In genomic region chr18:54806526-54806925, GRCh38 we compare ENCODE assay signal across 21 cellular contexts. TPM values are rescaled to one million over a fixed set of nuclear protein-coding genes. Genes with fewer than 3 reads are reported as not detected.
DNase-seq lines count a peak whose midpoint lies in the region; ATAC-seq, FAIRE-seq and TF ChIP-seq lines count a peak whose summit lies in the region.
"Had no signal": no experiment of that assay in that cellular context is flagged by ENCODE, and none has a peak within 500 bp of the region (broad histone marks: within the 10 kb centered on the region; RNA-seq: fewer than 3 reads in every experiment).

No MANE protein-coding gene starts in this region.

- DNase-seq in activated CD8-positive, alpha-beta memory T cell treated with anti-CD3 and anti-CD28 coated beads, Interleukin-2, amount 10 ng/mL, durations not matched to agents 7 days and 5 days, result no peak
- no peak for DNase-seq in activated CD8-positive, alpha-beta memory T cell treated with anti-CD3 and anti-CD28 coated beads, Interleukin-2, amount 50 U/mL, for 48 hours
- no peak for DNase-seq in K562 (ENCODE audit: extremely low read depth in 1 of 4, low spot score in 3 of 4)
- peak; percentile 54 for DNase-seq in fibroblast of the aortic adventitia (ENCODE audit: low read depth)
- no peak for DNase-seq in ovary
- DNase-seq in NCI-H2227 (lab: John Stamatoyannopoulos, UW; ENCODE audit: unreplicated experiment), result no peak
- DNase-seq in HTR-8/SVneo (ENCODE audit: insufficient read length, low spot score), result no peak
- no peak for DNase-seq in NCI-H1092 treated with DMSO at 0.1 percent for 48 hours (lab: John Stamatoyannopoulos, UW)
- DNase-seq: activated CD4-positive, alpha-beta T cell treated with anti-CD3 and anti-CD28 coated beads, Interleukin-2, amount 50 U/mL, for 1 hour; activated naive CD4-positive, alpha-beta T cell treated with anti-CD3 and anti-CD28 coated beads for 36 hours; activated T-cell treated with anti-CD3 and anti-CD28 coated beads for 4 hours; C1 segment of cervical spinal cord; cortex of kidney; hypothalamus; NCI-H1436 treated with DMSO at 0.1 percent for 48 hours; spleen had no signal

- peaks cover 21% of the 10 kb centered on the region for H3K4me1 Mint-ChIP-seq in activated CD8-positive, alpha-beta memory T cell treated with anti-CD3 and anti-CD28 coated beads, Interleukin-2, amount 10 ng/mL, durations not matched to agents 7 days and 5 days
- H3K4me1 Mint-ChIP-seq: nephron had no signal

- H3K27ac ChIP-seq in K562 (ENCODE audit: extremely low read depth, low read depth, low read length) (no peak overlapping the region), ovary (no peak overlapping the region)
- H3K27ac ChIP-seq: 22Rv1, prostate gland had no signal

- TF ChIP-seq POLR2A in K562 (conservative IDR thresholded peaks at IDR 0.05), result no peak
- no peak for TF ChIP-seq POLR2A in ovary (IDR thresholded peaks at IDR 0.05)

- H3K9me3 Mint-ChIP-seq in activated CD8-positive, alpha-beta memory T cell treated with anti-CD3 and anti-CD28 coated beads, Interleukin-2, amount 10 ng/mL, durations not matched to agents 7 days and 5 days (ENCODE audit: low read depth), result no peaks in the 10 kb centered on the region
- H3K9me3 Mint-ChIP-seq: activated naive CD4-positive, alpha-beta T cell treated with anti-CD3 and anti-CD28 coated beads for 36 hours; memory B cell; nephron had no signal

- intact Hi-C loops in K562 (cut with micrococcal nuclease) (no loop called here), ovary (cut with DNase I) (no loop called here)

- no peaks in the 10 kb centered on the region for H4K20me1 ChIP-seq in K562 (replicated peaks; ENCODE audit: control insufficient read depth, insufficient read depth, low read length)

- TF ChIP-seq CTCF in K562 (IDR thresholded peaks at IDR 0.05 in 2 of 3, conservative IDR thresholded peaks at IDR 0.05 in 1 of 3; ENCODE audit: insufficient read depth in 2 of 3, low read depth in 1 of 3, low read length in 3 of 3) (no peak), fibroblast of the aortic adventitia (IDR thresholded peaks at IDR 0.05; ENCODE audit: insufficient read depth, low read length) (no peak), ovary (IDR thresholded peaks at IDR 0.05) (no peak)

- FAIRE-seq in K562 (lab: Jason Lieb, UNC) (no peak), HTR-8/SVneo (lab: Jason Lieb, UNC) (no peak)
- FAIRE-seq: GM12892 had no signal

- H3K27me3 ChIP-seq in K562 (ENCODE audit: control insufficient read depth in 2 of 2, insufficient read depth in 2 of 2, low read length in 2 of 2), result no peaks in the 10 kb centered on the region
- no peaks in the 10 kb centered on the region for H3K27me3 ChIP-seq in ovary
- H3K27me3 ChIP-seq: spleen had no signal

- CTCF ChIA-PET in activated CD8-positive, alpha-beta memory T cell treated with anti-CD3 and anti-CD28 coated beads, Interleukin-2, amount 10 ng/mL, durations not matched to agents 7 days and 5 days (lab: Charles Lee), result interaction anchor here (1.7 kb wide), 1 partner anchor 127 kb away, joined by 4 read pairs; no protein-coding TSS in a partner anchor
- CTCF ChIA-PET in K562 (lab: Yijun Ruan, JAX; ENCODE audit: low intra/inter-chr PET ratio), result no interaction called here

- no peak for TF ChIP-seq EP300 in K562 (IDR thresholded peaks at IDR 0.05; ENCODE audit: low read length)
- no peak for TF ChIP-seq EP300 in ovary (IDR thresholded peaks at IDR 0.05)

- peaks cover 4% of the 10 kb centered on the region for H3K27me3 Mint-ChIP-seq in activated CD8-positive, alpha-beta memory T cell treated with anti-CD3 and anti-CD28 coated beads, Interleukin-2, amount 10 ng/mL, durations not matched to agents 7 days and 5 days

- no peaks in the 10 kb centered on the region for H3K36me3 ChIP-seq in K562 (ENCODE audit: control insufficient read depth, insufficient read depth, low read length)
- H3K36me3 ChIP-seq in ovary, result no peaks in the 10 kb centered on the region
- H3K36me3 ChIP-seq: prostate gland, spleen had no signal

- ATAC-seq in activated CD8-positive, alpha-beta memory T cell treated with anti-CD3 and anti-CD28 coated beads, Interleukin-2, amount 10 ng/mL, durations not matched to agents 7 days and 5 days, result peak; percentile 24
- ATAC-seq in K562, result no peak

- H2AFZ ChIP-seq in K562 (ENCODE audit: low read depth, low read length), result no peak overlapping the region

- TF ChIP-seq RAD21 in K562 (CRISPR knock-in tag; conservative IDR thresholded peaks at IDR 0.05 in 1 of 2, IDR thresholded peaks at IDR 0.05 in 1 of 2), result no peak

- no peak overlapping the region for H3K4me2 ChIP-seq in K562 (ENCODE audit: insufficient read depth, low read length)

- no TSS peak for BruUV-seq in K562 (replicated peaks; lab: Mats Ljungman, UMichigan)

- no peaks in the 10 kb centered on the region for H3K36me3 Mint-ChIP-seq in activated CD8-positive, alpha-beta memory T cell treated with anti-CD3 and anti-CD28 coated beads, Interleukin-2, amount 10 ng/mL, durations not matched to agents 7 days and 5 days
- H3K36me3 Mint-ChIP-seq: memory B cell had no signal

- no peak overlapping the region for H3K4me3 Mint-ChIP-seq in activated CD8-positive, alpha-beta memory T cell treated with anti-CD3 and anti-CD28 coated beads, Interleukin-2, amount 10 ng/mL, durations not matched to agents 7 days and 5 days
- H3K4me3 Mint-ChIP-seq: activated naive CD4-positive, alpha-beta T cell treated with anti-CD3 and anti-CD28 coated beads for 36 hours; memory B cell; nephron had no signal

- in situ Hi-C loops in K562 (cut with MboI), result no loop called here

- no peak overlapping the region for H3K9ac ChIP-seq in K562 (ENCODE audit: insufficient read depth in 1 of 2, low read depth in 2 of 2, low read length in 2 of 2)

- no peak overlapping the region for H3K27ac Mint-ChIP-seq in activated CD8-positive, alpha-beta memory T cell treated with anti-CD3 and anti-CD28 coated beads, Interleukin-2, amount 10 ng/mL, durations not matched to agents 7 days and 5 days
- H3K27ac Mint-ChIP-seq: activated naive CD4-positive, alpha-beta T cell treated with anti-CD3 and anti-CD28 coated beads for 36 hours; memory B cell; nephron had no signal

- H3K9me3 ChIP-seq in K562 (replicated peaks; ENCODE audit: control insufficient read depth, insufficient read depth, low read depth, low read length), result no peaks in the 10 kb centered on the region
- H3K9me3 ChIP-seq in ovary, result no peaks in the 10 kb centered on the region
- H3K9me3 ChIP-seq: prostate gland, spleen had no signal

- no peaks in the 10 kb centered on the region for H3K79me2 ChIP-seq in K562 (ENCODE audit: control insufficient read depth, insufficient read depth, low read length)

- POLR2A ChIA-PET in K562 (lab: Yijun Ruan, JAX), result no interaction called here

- no peaks in the 10 kb centered on the region for H3K9me1 ChIP-seq in K562 (ENCODE audit: control insufficient read depth, insufficient read depth, low read length)

- H3K4me3 ChIP-seq in K562 (no peak overlapping the region), fibroblast of the aortic adventitia (ENCODE audit: low read depth, low read length) (no peak overlapping the region), ovary (no peak overlapping the region)
- H3K4me3 ChIP-seq: prostate gland, spleen had no signal

- H3K4me1 ChIP-seq in K562 (replicated peaks in 1 of 2; ENCODE audit: control insufficient read depth in 2 of 2, insufficient read depth in 2 of 2, low read length in 2 of 2) (peaks cover 0 to 10% of the 10 kb centered on the region in 2 experiments; a peak in 3 of 5 replicates), ovary (ENCODE audit: insufficient read depth) (no peaks in the 10 kb centered on the region)
- H3K4me1 ChIP-seq: prostate gland had no signal

TF ChIP-seq in K562, 482 proteins besides CTCF, POLR2A, EP300 and RAD21:
- no peak for TF ChIP-seq RHOXF2B (CRISPR knock-in tag; conservative IDR thresholded peaks at IDR 0.05)
- TF ChIP-seq ZNF398 (CRISPR knock-in tag; IDR thresholded peaks at IDR 0.05), result no peak
- TF ChIP-seq FOSL1 (tag; conservative IDR thresholded peaks at IDR 0.05), result peak; percentile 71

RNA-seq across cellular contexts. Expression of gene RAB27B, which starts 21.8 kb away (rescaled TPM):
- 1 to 10 TPM in 1 of 2 experiments, under 1 TPM in 1; 0.66 to 3.5 TPM for total RNA-seq in activated CD8-positive, alpha-beta memory T cell treated with anti-CD3 and anti-CD28 coated beads, Interleukin-2, amount 10 ng/mL, durations not matched to agents 7 days and 5 days
- 0.37 and 1.9 TPM in 2 replicates for total RNA-seq in K562 (2011; cell fraction: chromatin; rRNA removed; ENCODE audit: low replicate concordance)
- 0.17 and 0.26 TPM in 2 replicates for total RNA-seq in K562 (2011; cell fraction: nucleolus; rRNA removed)
- total RNA-seq in K562 (2011; cell fraction: nucleoplasm; rRNA removed), result 0.66 and 1.1 TPM in 2 replicates
- 0.91 and 1.8 TPM in 2 replicates for total RNA-seq in K562 (2014; rRNA removed)
- 2.4 and 2.5 TPM in 2 replicates for total RNA-seq in K562 (2014; rRNA removed; fragmentation: Illumina TruSeq; extraction: Trizol)
- 5.0 and 5.7 TPM in 2 replicates for total RNA-seq in K562 (2015; rRNA removed; fragmentation: Illumina TruSeq; extraction: Trizol)
- 2.0 and 3.1 TPM in 2 replicates for total RNA-seq in K562 (2021)
- polyA plus RNA-seq in K562 (2011; rRNA removed), result 0.19 and 2.5 TPM in 2 replicates
- polyA plus RNA-seq in K562 (2011; cell fraction: cytosol; rRNA removed), result 0.07 and 1.2 TPM in 2 replicates
- polyA plus RNA-seq in K562 (2011; cell fraction: nucleus; rRNA removed), result 0.45 and 2.0 TPM in 2 replicates
- polyA plus RNA-seq in K562 (2012), result 2.4 and 3.7 TPM in 2 replicates
- polyA plus RNA-seq in K562 (2014; fragmentation: Illumina TruSeq; extraction: Trizol), result 1.2 TPM in 2 replicates
- under 1 TPM; 0.44 to 0.71 TPM for polyA plus RNA-seq in K562 (2014; fragmentation: Nextera tagmentation; extraction: Ambion mirVana)
- 0.67 and 1.0 TPM in 2 replicates for polyA plus RNA-seq in K562 (2014; rRNA removed)
- polyA minus RNA-seq in K562 (2011; rRNA and poly(A)+ RNA removed), result 0.87 and 3.0 TPM in 2 replicates
- polyA minus RNA-seq in K562 (2011; cell fraction: cytosol; rRNA and poly(A)+ RNA removed), result 0.73 and 2.3 TPM in 2 replicates
- 0.33 and 1.1 TPM in 2 replicates for polyA minus RNA-seq in K562 (2011; cell fraction: nucleus; rRNA and poly(A)+ RNA removed)
- 1.7 and 38.0 TPM in 2 replicates for total RNA-seq in fibroblast of the aortic adventitia (ENCODE audit: low replicate concordance)
- 1 to 10 TPM in 1 of 7 donors, under 1 TPM in 6; 0.05 to 3.9 (median 0.12) TPM for total RNA-seq in ovary
- polyA plus RNA-seq in ovary, result 1 to 10 TPM in 1 of 2 donors, under 1 TPM in 1; 0.08 to 1.9 TPM
